Comparison of ENCODE assay signal across 9 cellular contexts in genomic region chr11:789951-790350, GRCh38. TPM values are rescaled to one million over a fixed set of nuclear protein-coding genes. Genes with fewer than 3 reads are reported as not detected.
DNase-seq lines count a peak whose midpoint lies in the region; ATAC-seq and TF ChIP-seq lines count a peak whose summit lies in the region.
"Had no signal": no experiment of that assay in that cellular context is flagged by ENCODE, and none has a peak within 500 bp of the region (broad histone marks: within the 10 kb centered on the region; RNA-seq: fewer than 3 reads in every experiment).

TSS of gene CEND1 (minus strand) at chr11:790090. CDS start at chr11:788576, 1,514 bp downstream.

- H2AFZ ChIP-seq in GM23338, result no peak within 1 kb of the TSS

- H3K27ac ChIP-seq in AG04450 (ENCODE audit: low read depth, low read length), result no peak within 1 kb of the TSS
- no peak within 1 kb of the TSS for H3K27ac ChIP-seq in GM23338 (ENCODE audit: low read depth)
- no peak within 1 kb of the TSS for H3K27ac ChIP-seq in upper lobe of right lung

- H3F3A ChIP-seq in GM23338 (replicated peaks; ENCODE audit: low read depth), result peaks cover 13% of the 10 kb centered on the region

- H3K9me2 ChIP-seq in GM23338 (ENCODE audit: insufficient read depth), result no peaks in the 10 kb centered on the region

- H3K79me2 ChIP-seq in GM23338 (replicated peaks; ENCODE audit: insufficient read depth), result no peaks in the 10 kb centered on the region

- H3K4me1 Mint-ChIP-seq in GM23338, result peaks cover 24% of the 10 kb centered on the region
- peaks cover 23% of the 10 kb centered on the region for H3K4me1 Mint-ChIP-seq in activated CD8-positive, alpha-beta T cell treated with anti-CD3 and anti-CD28 coated beads, Interleukin-2, amount 10 ng/mL, durations not matched to agents 7 days and 5 days (ENCODE audit: low read depth)

- H3K4me1 ChIP-seq in GM23338 (ENCODE audit: insufficient read depth), result peaks cover 15% of the 10 kb centered on the region; the same call in 1 of the 2 replicates
- H3K4me1 ChIP-seq in upper lobe of right lung, result peaks cover under 1% of the 10 kb centered on the region
- H3K4me1 ChIP-seq in HAP-1, result no peaks in the 10 kb centered on the region

- peaks cover 15% of the 10 kb centered on the region for H3K27me3 Mint-ChIP-seq in GM23338 (ENCODE audit: insufficient read depth, low read depth, poor library complexity)
- no peaks in the 10 kb centered on the region for H3K27me3 Mint-ChIP-seq in activated CD8-positive, alpha-beta T cell treated with anti-CD3 and anti-CD28 coated beads, Interleukin-2, amount 10 ng/mL, durations not matched to agents 7 days and 5 days (ENCODE audit: low read depth)
- H3K27me3 Mint-ChIP-seq: activated naive CD8-positive, alpha-beta T cell had no signal

- H3K4me3 Mint-ChIP-seq in GM23338, result peak within 1 kb of the TSS; percentile 56
- peak within 1 kb of the TSS; percentile 38 for H3K4me3 Mint-ChIP-seq in activated CD8-positive, alpha-beta T cell treated with anti-CD3 and anti-CD28 coated beads, Interleukin-2, amount 10 ng/mL, durations not matched to agents 7 days and 5 days
- H3K4me3 Mint-ChIP-seq: activated naive CD8-positive, alpha-beta T cell had no signal

- CTCF ChIA-PET in AG04450 (lab: Charles Lee), result no interaction called here
- CTCF ChIA-PET in activated CD8-positive, alpha-beta T cell treated with anti-CD3 and anti-CD28 coated beads, Interleukin-2, amount 10 ng/mL, durations not matched to agents 7 days and 5 days (lab: Charles Lee), result no interaction called here

- ATAC-seq in GM23338, result peak; percentile 17
- peak; percentile 47 for ATAC-seq in activated CD8-positive, alpha-beta T cell treated with anti-CD3 and anti-CD28 coated beads, Interleukin-2, amount 10 ng/mL, durations not matched to agents 7 days and 5 days
- peak; percentile 9 for ATAC-seq in upper lobe of right lung
- no peak for ATAC-seq in HG02763 (IDR thresholded peaks at IDR 0.05; ENCODE audit: unreplicated experiment)

- POLR2A ChIA-PET in AG04450 (lab: Yijun Ruan, JAX), result interaction anchor here (0.9 to 2.0 kb wide), 3 partner anchors 14 to 40 kb away, joined by 3 to 9 read pairs (median 3); partner anchors contain the start of genes GATD1 and RPLP2
- POLR2A ChIA-PET in activated CD8-positive, alpha-beta T cell treated with anti-CD3 and anti-CD28 coated beads, Interleukin-2, amount 10 ng/mL, durations not matched to agents 7 days and 5 days (lab: Charles Lee), result interaction anchor here (1.0 kb wide), 1 partner anchor 262 kb away, joined by 3 read pairs; no protein-coding TSS in a partner anchor

- H3K36me3 ChIP-seq in GM23338 (ENCODE audit: insufficient read depth) (no peaks in the 10 kb centered on the region), upper lobe of right lung (peaks cover 7% of the 10 kb centered on the region), HAP-1 (replicated peaks) (peaks cover 24% of the 10 kb centered on the region)

- no peak within 1 kb of the TSS for H3K27ac Mint-ChIP-seq in GM23338
- H3K27ac Mint-ChIP-seq in activated CD8-positive, alpha-beta T cell treated with anti-CD3 and anti-CD28 coated beads, Interleukin-2, amount 10 ng/mL, durations not matched to agents 7 days and 5 days, result no peak within 1 kb of the TSS
- H3K27ac Mint-ChIP-seq: activated naive CD8-positive, alpha-beta T cell had no signal

- TF ChIP-seq CTCF in AG04450 (IDR thresholded peaks at IDR 0.05; ENCODE audit: low read depth, low read length) (no peak), GM23338 (conservative IDR thresholded peaks at IDR 0.05; ENCODE audit: low read depth in 2 of 2) (no peak), upper lobe of right lung (IDR thresholded peaks at IDR 0.05) (no peak)

- H3K36me3 Mint-ChIP-seq in GM23338 (ENCODE audit: low read depth), result peaks cover 6% of the 10 kb centered on the region; the same call in 2 of the 3 replicates
- peaks cover 16% of the 10 kb centered on the region for H3K36me3 Mint-ChIP-seq in activated CD8-positive, alpha-beta T cell treated with anti-CD3 and anti-CD28 coated beads, Interleukin-2, amount 10 ng/mL, durations not matched to agents 7 days and 5 days (ENCODE audit: low read depth)
- H3K36me3 Mint-ChIP-seq: activated naive CD8-positive, alpha-beta T cell had no signal

- intact Hi-C loops in upper lobe of right lung (cut with DNase I), result no loop called here

- H3K9me3 ChIP-seq in AG04450 (ENCODE audit: control insufficient read depth, insufficient read depth, low read length) (no peaks in the 10 kb centered on the region; the same call in 1 of the 2 replicates), upper lobe of right lung (no peaks in the 10 kb centered on the region), HAP-1 (no peaks in the 10 kb centered on the region)

- in situ Hi-C loops in HAP-1 (cut with MboI; ENCODE audit: low sequenced_read_pairs), result no loop called here

- peaks cover 7% of the 10 kb centered on the region for H4K20me1 ChIP-seq in GM23338 (replicated peaks; ENCODE audit: insufficient read depth)

- no peaks in the 10 kb centered on the region for H3K27me3 ChIP-seq in AG04450 (ENCODE audit: control insufficient read depth, insufficient read depth, low read length)
- H3K27me3 ChIP-seq in GM23338 (ENCODE audit: insufficient read depth), result no peaks in the 10 kb centered on the region
- no peaks in the 10 kb centered on the region for H3K27me3 ChIP-seq in upper lobe of right lung
- no peaks in the 10 kb centered on the region for H3K27me3 ChIP-seq in HAP-1 (ENCODE audit: low read depth)

- peak within 1 kb of the TSS; percentile 83 for H3K4me2 ChIP-seq in GM23338

- DNase-seq in AG04450 (ENCODE audit: low read depth, low spot score), result no peak
- DNase-seq in GM23338 (ENCODE audit: low spot score), result peak; percentile 79
- DNase-seq in activated CD8-positive, alpha-beta T cell treated with anti-CD3 and anti-CD28 coated beads, Interleukin-2, amount 10 ng/mL, durations not matched to agents 7 days and 5 days, result peak; percentile 54
- peak; percentile 80 for DNase-seq in hepatic stellate cell (ENCODE audit: low spot score)
- no peak for DNase-seq in upper lobe of right lung
- no peak for DNase-seq in HAP-1 (ENCODE audit: low spot score in 2 of 2)
- DNase-seq in HPDE6-E6E7 (ENCODE audit: extremely low spot score), result no peak

- peak within 1 kb of the TSS; percentile 57 for H3K4me3 ChIP-seq in AG04450 (ENCODE audit: low read depth, low read length)
- H3K4me3 ChIP-seq in GM23338, result peak within 1 kb of the TSS; percentile 51
- no peak within 1 kb of the TSS for H3K4me3 ChIP-seq in upper lobe of right lung
- H3K4me3 ChIP-seq in HAP-1, result no peak within 1 kb of the TSS

- no peaks in the 10 kb centered on the region for H3K9me3 Mint-ChIP-seq in GM23338
- H3K9me3 Mint-ChIP-seq in activated CD8-positive, alpha-beta T cell treated with anti-CD3 and anti-CD28 coated beads, Interleukin-2, amount 10 ng/mL, durations not matched to agents 7 days and 5 days (ENCODE audit: insufficient read depth), result no peaks in the 10 kb centered on the region

TF ChIP-seq in GM23338, 12 proteins besides CTCF, POLR2A, EP300 and RAD21 (continues in another document):
- no peak for TF ChIP-seq EZH2phosphoT487 (IDR thresholded peaks at IDR 0.05; ENCODE audit: unreplicated experiment)

RNA-seq across cellular contexts. Expression of gene CEND1, which starts in this region (rescaled TPM):
- polyA plus RNA-seq in AG04450 (2011; rRNA removed) (0.55 and 1.1 TPM in 2 replicates), GM23338 (2016; fragmentation: Nextera tagmentation; extraction: Ambion mirVana) (4.8 and 5.7 TPM in 2 replicates)
- polyA minus RNA-seq in AG04450 (2011; rRNA and poly(A)+ RNA removed), result 0.30 and 0.46 TPM in 2 replicates
- total RNA-seq in GM23338 (2014; rRNA removed; shearing (Covaris generic)), result 3.1 and 5.5 TPM in 2 replicates
- 1 to 10 TPM in 1 of 2 experiments, under 1 TPM in 1; 0.61 to 1.9 TPM for total RNA-seq in activated CD8-positive, alpha-beta T cell treated with anti-CD3 and anti-CD28 coated beads, Interleukin-2, amount 10 ng/mL, durations not matched to agents 7 days and 5 days
- total RNA-seq in upper lobe of right lung, result not detected

Comparison
In these comparisons a context has a peak if more than half of its experiments do, and no peak if none do; other contexts are left out.
1. Peak in ATAC-seq in upper lobe of right lung; RNA of the gene not detected or under 1 TPM.
2. DNase-seq: peak in GM23338 (single experiment), activated CD8-positive, alpha-beta T cell treated with anti-CD3 and anti-CD28 coated beads, Interleukin-2, amount 10 ng/mL, durations not matched to agents 7 days and 5 days (single experiment) and hepatic stellate cell (single experiment); none in AG04450 (single experiment), upper lobe of right lung (single experiment), HAP-1 (0 of 2) and HPDE6-E6E7 (single experiment).
3. H3K4me3 ChIP-seq: peak in AG04450 (single experiment) and GM23338 (single experiment); none in upper lobe of right lung (single experiment) and HAP-1 (single experiment).